In the genomic region with DNA sequence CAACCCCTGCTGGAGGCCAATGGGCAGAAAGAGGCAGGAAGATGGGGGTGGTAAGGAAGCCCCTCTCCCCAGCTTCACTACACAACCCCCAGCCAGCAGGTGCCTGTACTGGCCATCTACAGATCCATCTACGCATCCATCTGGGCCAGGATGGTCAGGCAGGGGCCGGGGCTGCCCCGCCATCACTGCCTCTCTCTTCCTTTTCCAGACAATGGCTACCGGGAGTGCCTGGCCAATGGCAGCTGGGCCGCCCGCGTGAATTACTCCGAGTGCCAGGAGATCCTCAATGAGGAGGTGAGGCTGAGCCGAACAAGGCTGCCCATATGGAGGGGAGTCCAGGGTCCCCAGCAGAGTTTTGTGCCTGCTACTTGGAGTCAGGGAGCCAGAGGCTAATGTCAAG, we compare ENCODE assay signal across 42 cellular contexts. TPM values are rescaled to one million over a fixed set of nuclear protein-coding genes. Genes with fewer than 3 reads are reported as not detected.
"Had no signal": no experiment of that assay in that cellular context is flagged by ENCODE, and none has a peak within 500 bp of the region (broad histone marks: within the 10 kb centered on the region; RNA-seq: fewer than 3 reads in every experiment).

No MANE protein-coding gene starts in this region.

- H3K9me3 ChIP-seq: adrenal gland, ascending aorta, body of pancreas, breast epithelium had no signal

- H3K4me3 ChIP-seq: adrenal gland, ascending aorta, body of pancreas, breast epithelium, cardiac muscle cell had no signal

- H3K9me3 Mint-ChIP-seq: activated naive CD4-positive, alpha-beta T cell treated with anti-CD3 and anti-CD28 coated beads for 36 hours; activated naive CD4-positive, alpha-beta T cell treated with anti-CD3 and anti-CD28 coated beads, Interleukin-2, amount 10 ng/mL, durations not matched to agents 7 days and 5 days; activated naive CD4-positive, alpha-beta T cell treated with anti-CD3 and anti-CD28 coated beads, Interleukin-2, amount 50 U/mL, for 24 hours; activated naive CD4-positive, alpha-beta T cell treated with anti-CD3 and anti-CD28 coated beads, Interleukin-2, amount 50 U/mL, for 72 hours; activated naive CD8-positive, alpha-beta T cell treated with anti-CD3 and anti-CD28 coated beads for 36 hours; activated naive CD8-positive, alpha-beta T cell treated with anti-CD3 and anti-CD28 coated beads, Interleukin-2, amount 10 ng/mL, durations not matched to agents 7 days and 5 days; activated naive CD8-positive, alpha-beta T cell treated with anti-CD3 and anti-CD28 coated beads, Interleukin-2, amount 50 U/mL, for 24 hours; activated T-cell treated with anti-CD3 and anti-CD28 coated beads, Interleukin-2, amount 50 U/mL, for 24 hours; activated T-cell treated with anti-CD3 and anti-CD28 coated beads, Interleukin-2, amount 50 U/mL, for 4 hours; activated T-cell treated with anti-CD3 and anti-CD28 coated beads, Interleukin-2, amount 50 U/mL, for 72 hours; activated T-helper 1 cell treated with anti-CD3 and anti-CD28 coated beads, Interleukin-12 subunit alpha, Interleukin-12 subunit beta, Interleukin-2, Interleukin-4 antibody, amounts not matched to agents 30 ng/mL and 10 ng/mL and 1 ng/mL, durations not matched to agents 14 hours and 24 hours and 36 hours; activated T-helper 17 cell treated with anti-CD3 and anti-CD28 coated beads, Interleukin-2, amount 50 U/mL, for 72 hours; activated T-helper 2 cell treated with anti-CD3 and anti-CD28 coated beads, Interferon-gamma antibody, Interleukin-2, Interleukin-4, amounts not matched to agents 10 μg/mL and 5 μg/mL and 100 μg/mL, durations not matched to agents 14 hours and 24 hours and 36 hours; brain; central memory CD8-positive, alpha-beta T cell had no signal

- H3K36me3 ChIP-seq: adrenal gland, ascending aorta, brain microvascular endothelial cell, breast epithelium, cardiac muscle cell had no signal

- DNase-seq: activated effector memory CD4-positive, alpha-beta T cell treated with anti-CD3 and anti-CD28 coated beads, Interleukin-2, amount 50 U/mL, for 16 hours; activated effector memory CD4-positive, alpha-beta T cell treated with Interleukin-2 at 50 U/mL for 16 hours; activated gamma-delta T cell; activated gamma-delta T cell treated with Interleukin-2 at 50 U/mL for 16 hours; activated naive CD4-positive, alpha-beta T cell; activated naive CD4-positive, alpha-beta T cell treated with anti-CD3 and anti-CD28 coated beads for 36 hours; activated naive CD4-positive, alpha-beta T cell treated with anti-CD3 and anti-CD28 coated beads, Interleukin-2, amount 10 ng/mL, durations not matched to agents 7 days and 5 days; activated naive CD4-positive, alpha-beta T cell treated with anti-CD3 and anti-CD28 coated beads, Interleukin-2, amount 50 U/mL, for 16 hours; activated naive CD4-positive, alpha-beta T cell treated with Interleukin-2 at 50 U/mL for 16 hours; activated naive CD8-positive, alpha-beta T cell treated with anti-CD3 and anti-CD28 coated beads for 36 hours; activated naive CD8-positive, alpha-beta T cell treated with anti-CD3 and anti-CD28 coated beads, Interleukin-2, amount 10 ng/mL, durations not matched to agents 7 days and 5 days; activated naive CD8-positive, alpha-beta T cell treated with anti-CD3 and anti-CD28 coated beads, Interleukin-2, amount 50 U/mL, for 24 hours; activated T-cell treated with anti-CD3 and anti-CD28 coated beads for 4 hours; activated T-cell treated with anti-CD3 and anti-CD28 coated beads, Interleukin-2, amount 50 U/mL, for 1 hour; activated T-cell treated with anti-CD3 and anti-CD28 coated beads, Interleukin-2, amount 50 U/mL, for 24 hours; activated T-cell treated with anti-CD3 and anti-CD28 coated beads, Interleukin-2, amount 50 U/mL, for 4 hours; activated T-cell treated with anti-CD3 and anti-CD28 coated beads, Interleukin-2, amount 50 U/mL, for 48 hours; activated T-cell treated with anti-CD3 and anti-CD28 coated beads, Interleukin-2, amount 50 U/mL, for 72 hours; adrenal gland; amniotic stem cell; amygdala; anterior cingulate cortex; aorta; body of pancreas; brain microvascular endothelial cell; central memory CD4-positive, alpha-beta T cell; cerebellar nuclear complex had no signal

- H3K4me3 Mint-ChIP-seq: activated naive CD4-positive, alpha-beta T cell treated with anti-CD3 and anti-CD28 coated beads for 36 hours; activated naive CD4-positive, alpha-beta T cell treated with anti-CD3 and anti-CD28 coated beads, Interleukin-2, amount 10 ng/mL, durations not matched to agents 7 days and 5 days; activated naive CD4-positive, alpha-beta T cell treated with anti-CD3 and anti-CD28 coated beads, Interleukin-2, amount 50 U/mL, for 24 hours; activated naive CD8-positive, alpha-beta T cell; activated naive CD8-positive, alpha-beta T cell treated with anti-CD3 and anti-CD28 coated beads for 36 hours; activated naive CD8-positive, alpha-beta T cell treated with anti-CD3 and anti-CD28 coated beads, Interleukin-2, amount 10 ng/mL, durations not matched to agents 7 days and 5 days; activated naive CD8-positive, alpha-beta T cell treated with anti-CD3 and anti-CD28 coated beads, Interleukin-2, amount 50 U/mL, for 24 hours; activated T-cell treated with anti-CD3 and anti-CD28 coated beads, Interleukin-2, amount 50 U/mL, for 24 hours; activated T-cell treated with anti-CD3 and anti-CD28 coated beads, Interleukin-2, amount 50 U/mL, for 4 hours; activated T-cell treated with anti-CD3 and anti-CD28 coated beads, Interleukin-2, amount 50 U/mL, for 72 hours; activated T-helper 1 cell treated with anti-CD3 and anti-CD28 coated beads, Interleukin-12 subunit alpha, Interleukin-12 subunit beta, Interleukin-2, Interleukin-4 antibody, amounts not matched to agents 30 ng/mL and 10 ng/mL and 1 ng/mL, durations not matched to agents 14 hours and 24 hours and 36 hours; activated T-helper 17 cell treated with anti-CD3 and anti-CD28 coated beads, Interleukin-2, amount 50 U/mL, for 72 hours; brain; central memory CD8-positive, alpha-beta T cell had no signal

- H3K4me1 ChIP-seq: adrenal gland, ascending aorta, body of pancreas, breast epithelium had no signal

- H3K36me3 Mint-ChIP-seq: activated naive CD4-positive, alpha-beta T cell treated with anti-CD3 and anti-CD28 coated beads, Interleukin-2, amount 10 ng/mL, durations not matched to agents 7 days and 5 days; activated naive CD4-positive, alpha-beta T cell treated with anti-CD3 and anti-CD28 coated beads, Interleukin-2, amount 50 U/mL, for 24 hours; activated naive CD4-positive, alpha-beta T cell treated with anti-CD3 and anti-CD28 coated beads, Interleukin-2, amount 50 U/mL, for 72 hours; activated naive CD8-positive, alpha-beta T cell; activated naive CD8-positive, alpha-beta T cell treated with anti-CD3 and anti-CD28 coated beads for 36 hours; activated naive CD8-positive, alpha-beta T cell treated with anti-CD3 and anti-CD28 coated beads, Interleukin-2, amount 10 ng/mL, durations not matched to agents 7 days and 5 days; brain had no signal

- H3K27ac Mint-ChIP-seq: activated naive CD4-positive, alpha-beta T cell treated with anti-CD3 and anti-CD28 coated beads for 36 hours; activated naive CD4-positive, alpha-beta T cell treated with anti-CD3 and anti-CD28 coated beads, Interleukin-2, amount 10 ng/mL, durations not matched to agents 7 days and 5 days; activated naive CD4-positive, alpha-beta T cell treated with anti-CD3 and anti-CD28 coated beads, Interleukin-2, amount 50 U/mL, for 24 hours; activated naive CD4-positive, alpha-beta T cell treated with anti-CD3 and anti-CD28 coated beads, Interleukin-2, amount 50 U/mL, for 72 hours; activated naive CD8-positive, alpha-beta T cell; activated naive CD8-positive, alpha-beta T cell treated with anti-CD3 and anti-CD28 coated beads for 36 hours; activated naive CD8-positive, alpha-beta T cell treated with anti-CD3 and anti-CD28 coated beads, Interleukin-2, amount 10 ng/mL, durations not matched to agents 7 days and 5 days; activated naive CD8-positive, alpha-beta T cell treated with anti-CD3 and anti-CD28 coated beads, Interleukin-2, amount 50 U/mL, for 24 hours; activated T-cell treated with anti-CD3 and anti-CD28 coated beads, Interleukin-2, amount 50 U/mL, for 24 hours; activated T-cell treated with anti-CD3 and anti-CD28 coated beads, Interleukin-2, amount 50 U/mL, for 72 hours; activated T-helper 1 cell treated with anti-CD3 and anti-CD28 coated beads, Interleukin-12 subunit alpha, Interleukin-12 subunit beta, Interleukin-2, Interleukin-4 antibody, amounts not matched to agents 30 ng/mL and 10 ng/mL and 1 ng/mL, durations not matched to agents 14 hours and 24 hours and 36 hours; activated T-helper 17 cell treated with anti-CD3 and anti-CD28 coated beads, Interleukin-2, amount 50 U/mL, for 72 hours; activated T-helper 2 cell treated with anti-CD3 and anti-CD28 coated beads, Interferon-gamma antibody, Interleukin-2, Interleukin-4, amounts not matched to agents 10 μg/mL and 5 μg/mL and 100 μg/mL, durations not matched to agents 14 hours and 24 hours and 36 hours had no signal

- ATAC-seq: activated naive CD4-positive, alpha-beta T cell treated with anti-CD3 and anti-CD28 coated beads, Interleukin-2, amount 50 U/mL, for 72 hours; activated T-cell treated with anti-CD3 and anti-CD28 coated beads, Interleukin-2, amount 50 U/mL, for 4 hours; activated T-cell treated with anti-CD3 and anti-CD28 coated beads, Interleukin-2, amount 50 U/mL, for 72 hours; activated T-helper 17 cell treated with anti-CD3 and anti-CD28 coated beads, Interleukin-2, amount 50 U/mL, for 72 hours; body of pancreas had no signal

- H3K27ac ChIP-seq: adrenal gland, ascending aorta, body of pancreas, brain microvascular endothelial cell, breast epithelium, cardiac muscle cell had no signal

- H3K27me3 Mint-ChIP-seq: activated naive CD4-positive, alpha-beta T cell treated with anti-CD3 and anti-CD28 coated beads, Interleukin-2, amount 50 U/mL, for 24 hours; activated naive CD8-positive, alpha-beta T cell; activated naive CD8-positive, alpha-beta T cell treated with anti-CD3 and anti-CD28 coated beads for 36 hours; activated naive CD8-positive, alpha-beta T cell treated with anti-CD3 and anti-CD28 coated beads, Interleukin-2, amount 10 ng/mL, durations not matched to agents 7 days and 5 days; activated T-cell treated with anti-CD3 and anti-CD28 coated beads, Interleukin-2, amount 50 U/mL, for 24 hours; activated T-helper 17 cell treated with anti-CD3 and anti-CD28 coated beads, Interleukin-2, amount 50 U/mL, for 72 hours had no signal

- H3K27me3 ChIP-seq: adrenal gland, ascending aorta, body of pancreas, brain microvascular endothelial cell, breast epithelium, cardiac muscle cell had no signal

- H3K4me1 Mint-ChIP-seq: activated naive CD4-positive, alpha-beta T cell treated with anti-CD3 and anti-CD28 coated beads, Interleukin-2, amount 10 ng/mL, durations not matched to agents 7 days and 5 days; activated naive CD8-positive, alpha-beta T cell treated with anti-CD3 and anti-CD28 coated beads for 36 hours; activated naive CD8-positive, alpha-beta T cell treated with anti-CD3 and anti-CD28 coated beads, Interleukin-2, amount 10 ng/mL, durations not matched to agents 7 days and 5 days; activated T-helper 17 cell treated with anti-CD3 and anti-CD28 coated beads, Interleukin-2, amount 50 U/mL, for 72 hours; central memory CD8-positive, alpha-beta T cell had no signal

RNA-seq across cellular contexts. Expression of a gene that starts 23.5 kb away (rescaled TPM):
- total RNA-seq: activated naive CD4-positive, alpha-beta T cell treated with anti-CD3 and anti-CD28 coated beads for 36 hours; activated naive CD4-positive, alpha-beta T cell treated with anti-CD3 and anti-CD28 coated beads, Interleukin-2, amount 50 U/mL, for 72 hours; activated naive CD8-positive, alpha-beta T cell treated with anti-CD3 and anti-CD28 coated beads for 36 hours; activated naive CD8-positive, alpha-beta T cell treated with anti-CD3 and anti-CD28 coated beads, Interleukin-2, amount 10 ng/mL, durations not matched to agents 7 days and 5 days; activated T-cell treated with anti-CD3 and anti-CD28 coated beads, Interleukin-2, amount 50 U/mL, for 4 hours; activated T-cell treated with anti-CD3 and anti-CD28 coated beads, Interleukin-2, amount 50 U/mL, for 72 hours; activated T-helper 1 cell treated with anti-CD3 and anti-CD28 coated beads, Interleukin-12 subunit alpha, Interleukin-12 subunit beta, Interleukin-2, Interleukin-4 antibody, amounts not matched to agents 30 ng/mL and 10 ng/mL and 1 ng/mL, durations not matched to agents 14 hours and 24 hours and 36 hours; activated T-helper 17 cell treated with anti-CD3 and anti-CD28 coated beads, Interleukin-2, amount 50 U/mL, for 72 hours; activated T-helper 2 cell treated with anti-CD3 and anti-CD28 coated beads, Interferon-gamma antibody, Interleukin-2, Interleukin-4, amounts not matched to agents 10 μg/mL and 5 μg/mL and 100 μg/mL, durations not matched to agents 14 hours and 24 hours and 36 hours; adrenal gland; aorta; ascending aorta; astrocyte; body of pancreas; breast epithelium; bronchial epithelial cell; cardiac septum had no signal
- polyA plus RNA-seq: adipose tissue, adrenal gland, aorta, cardiac muscle cell had no signal

RNA-seq across cellular contexts. Expression of a gene that starts 37.0 kb away (rescaled TPM):
- total RNA-seq: activated naive CD4-positive, alpha-beta T cell treated with anti-CD3 and anti-CD28 coated beads for 36 hours; activated naive CD8-positive, alpha-beta T cell treated with anti-CD3 and anti-CD28 coated beads for 36 hours; activated naive CD8-positive, alpha-beta T cell treated with anti-CD3 and anti-CD28 coated beads, Interleukin-2, amount 10 ng/mL, durations not matched to agents 7 days and 5 days; activated T-cell treated with anti-CD3 and anti-CD28 coated beads, Interleukin-2, amount 50 U/mL, for 4 hours; activated T-cell treated with anti-CD3 and anti-CD28 coated beads, Interleukin-2, amount 50 U/mL, for 72 hours; activated T-helper 1 cell treated with anti-CD3 and anti-CD28 coated beads, Interleukin-12 subunit alpha, Interleukin-12 subunit beta, Interleukin-2, Interleukin-4 antibody, amounts not matched to agents 30 ng/mL and 10 ng/mL and 1 ng/mL, durations not matched to agents 14 hours and 24 hours and 36 hours; activated T-helper 2 cell treated with anti-CD3 and anti-CD28 coated beads, Interferon-gamma antibody, Interleukin-2, Interleukin-4, amounts not matched to agents 10 μg/mL and 5 μg/mL and 100 μg/mL, durations not matched to agents 14 hours and 24 hours and 36 hours; aorta; ascending aorta; body of pancreas; bronchial epithelial cell; cardiac septum had no signal
- polyA plus RNA-seq: adrenal gland, aorta, cardiac muscle cell had no signal
